In the genomic region with DNA sequence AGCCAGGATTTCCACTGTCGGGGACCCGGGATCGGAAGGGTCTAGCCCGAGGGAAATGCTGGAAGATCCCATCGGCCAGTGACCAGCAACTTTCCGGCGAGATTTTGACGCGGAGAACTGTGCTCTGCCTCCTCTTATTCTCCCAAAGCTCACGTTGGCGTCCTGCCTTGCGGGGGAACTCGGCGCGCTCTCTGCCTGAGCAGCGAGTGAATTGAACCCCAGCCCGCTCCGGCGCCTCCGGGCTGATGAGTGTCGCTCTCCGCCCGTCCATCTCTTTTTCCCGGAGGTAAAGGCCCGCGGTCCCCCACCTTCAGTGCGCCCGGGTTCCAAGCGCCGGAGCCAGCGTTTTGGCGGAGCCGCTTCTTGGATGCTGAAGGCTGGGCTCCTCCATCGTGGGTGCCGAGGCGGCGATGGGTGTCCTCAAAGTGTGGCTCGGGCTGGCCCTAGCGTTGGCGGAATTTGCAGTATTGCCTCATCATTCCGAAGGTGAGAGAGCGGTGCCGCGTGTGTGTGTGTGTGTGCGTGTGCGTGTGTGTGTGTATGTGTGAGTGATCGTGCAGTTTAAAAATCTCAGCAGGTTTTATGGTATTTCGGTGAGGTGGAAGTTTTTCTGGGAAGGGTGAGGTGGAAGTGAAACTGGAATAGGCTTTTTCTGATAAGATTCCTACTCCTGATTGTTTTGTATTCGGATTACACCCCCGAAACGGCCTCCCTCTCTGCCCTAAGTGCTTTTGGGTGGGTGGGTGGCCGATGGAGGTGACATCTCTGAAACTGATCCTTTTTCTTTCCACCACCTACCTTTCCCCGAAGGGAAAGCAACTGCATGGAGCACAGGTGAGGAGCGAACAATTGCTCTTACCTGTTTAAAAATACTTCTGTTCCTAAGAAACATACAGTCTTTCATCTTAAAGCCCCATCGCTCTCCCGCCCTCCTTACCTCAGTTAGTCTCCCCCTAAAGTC, we compare ENCODE assay signal across 8 cellular contexts. TPM values are rescaled to one million over a fixed set of nuclear protein-coding genes. Genes with fewer than 3 reads are reported as not detected.
A peak's percentile ranks its signal among the peaks of the same experiment; 100 is the strongest.
DNase-seq lines count a peak whose midpoint lies in the region; ATAC-seq, FAIRE-seq and TF ChIP-seq lines count a peak whose summit lies in the region.

No MANE protein-coding gene starts in this region.

- peaks cover 23% of the 10 kb centered on the region for H3K27me3 ChIP-seq in CD8-positive, alpha-beta T cell (ENCODE audit: insufficient read depth, low read length)
- H3K27me3 ChIP-seq in PC-9 (ENCODE audit: insufficient read depth, low read depth): no peaks in the 10 kb centered on the region
- peaks cover 35 to 41% of the 10 kb centered on the region in 2 experiments for H3K27me3 ChIP-seq in K562 (ENCODE audit: control insufficient read depth in 2 of 2, insufficient read depth in 2 of 2, low read length in 2 of 2)
- peaks cover 4% of the 10 kb centered on the region for H3K27me3 ChIP-seq in iPS-15b (ENCODE audit: control insufficient read depth, insufficient read depth, low read length)

- H3K4me1 ChIP-seq in CD8-positive, alpha-beta T cell (ENCODE audit: insufficient read depth, low read length): peaks cover 13% of the 10 kb centered on the region
- H3K4me1 ChIP-seq in PC-9 (replicated peaks; ENCODE audit: insufficient read depth) (no peaks in the 10 kb centered on the region), K562 (replicated peaks in 1 of 2; ENCODE audit: control insufficient read depth in 2 of 2, insufficient read depth in 2 of 2, low read length in 2 of 2) (peaks cover 0 to 18% of the 10 kb centered on the region in 2 experiments; a peak in 4 of 5 replicates), iPS-15b (ENCODE audit: control insufficient read depth, insufficient read depth, low read length) (peaks cover 10% of the 10 kb centered on the region)

- no peaks in the 10 kb centered on the region for H3K9me3 ChIP-seq in CD8-positive, alpha-beta T cell (ENCODE audit: low read length)
- no peaks in the 10 kb centered on the region for H3K9me3 ChIP-seq in PC-9 (ENCODE audit: insufficient read depth, low read depth)
- H3K9me3 ChIP-seq in K562 (replicated peaks; ENCODE audit: control insufficient read depth, insufficient read depth, low read depth, low read length): no peaks in the 10 kb centered on the region
- no peaks in the 10 kb centered on the region for H3K9me3 ChIP-seq in iPS-15b (ENCODE audit: control insufficient read depth, insufficient read depth, low read length)

- H3K27me3 Mint-ChIP-seq in CD8-positive, alpha-beta T cell (ENCODE audit: low read depth): peaks cover 54% of the 10 kb centered on the region

- no peaks in the 10 kb centered on the region for H3K9me3 Mint-ChIP-seq in CD8-positive, alpha-beta T cell

- 19% methylated on average over 47 of the region's 56 CpGs for WGBS in K562 (ENCODE audit: insufficient coverage, low coverage, missing lambda C conversion rate)

- no peak for TF ChIP-seq RAD21 in K562 (CRISPR knock-in tag; conservative IDR thresholded peaks at IDR 0.05 in 1 of 2, IDR thresholded peaks at IDR 0.05 in 1 of 2)

- no peak for FAIRE-seq in K562 (lab: Jason Lieb, UNC)

- H3K36me3 ChIP-seq in CD8-positive, alpha-beta T cell (ENCODE audit: insufficient read depth, low read length): no peaks in the 10 kb centered on the region
- H3K36me3 ChIP-seq in PC-9 (ENCODE audit: low read depth) (no peaks in the 10 kb centered on the region), K562 (ENCODE audit: control insufficient read depth, insufficient read depth, low read length) (no peaks in the 10 kb centered on the region), iPS-15b (ENCODE audit: control insufficient read depth, insufficient read depth, low read length) (no peaks in the 10 kb centered on the region)

- TF ChIP-seq EP300 in K562 (IDR thresholded peaks at IDR 0.05; ENCODE audit: low read length): no peak

- H3K27ac Mint-ChIP-seq in CD8-positive, alpha-beta T cell: no peak overlapping the region

- no peaks in the 10 kb centered on the region for H3K36me3 Mint-ChIP-seq in CD8-positive, alpha-beta T cell

- no peaks in the 10 kb centered on the region for H3F3A ChIP-seq in PC-9 (ENCODE audit: insufficient read depth, low read depth)

- TF ChIP-seq CTCF in CD8-positive, alpha-beta T cell (IDR thresholded peaks at IDR 0.05): no peak
- no peak for TF ChIP-seq CTCF in PC-9 (conservative IDR thresholded peaks at IDR 0.05)
- no peak for TF ChIP-seq CTCF in K562 (IDR thresholded peaks at IDR 0.05 in 2 of 3, conservative IDR thresholded peaks at IDR 0.05 in 1 of 3; ENCODE audit: insufficient read depth in 2 of 3, low read depth in 1 of 3, low read length in 3 of 3)
- no peak for TF ChIP-seq CTCF in retinal pigment epithelial cell (conservative IDR thresholded peaks at IDR 0.05; ENCODE audit: low read depth, low read length)

- POLR2A ChIA-PET in CD8-positive, alpha-beta T cell (lab: Charles Lee): no interaction called here
- POLR2A ChIA-PET in PC-9 (lab: Charles Lee; ENCODE audit: unreplicated experiment): no interaction called here
- POLR2A ChIA-PET in K562 (lab: Yijun Ruan, JAX): interaction anchor here (0.7 kb wide), 1 partner anchor 13 kb away, joined by 4 read pairs; no protein-coding TSS in a partner anchor

- peaks cover 30% of the 10 kb centered on the region for H3K4me1 Mint-ChIP-seq in CD8-positive, alpha-beta T cell (ENCODE audit: low read depth)

- H3K79me2 ChIP-seq in PC-9 (ENCODE audit: low read depth) (no peaks in the 10 kb centered on the region), K562 (ENCODE audit: control insufficient read depth, insufficient read depth, low read length) (no peaks in the 10 kb centered on the region)

- H4K20me1 ChIP-seq in PC-9 (ENCODE audit: insufficient read depth) (no peaks in the 10 kb centered on the region), K562 (replicated peaks; ENCODE audit: control insufficient read depth, insufficient read depth, low read length) (no peaks in the 10 kb centered on the region)

- peak overlapping the region; percentile 89 for H3K4me3 Mint-ChIP-seq in CD8-positive, alpha-beta T cell

- TF ChIP-seq POLR2A in K562 (conservative IDR thresholded peaks at IDR 0.05): no peak

- in situ Hi-C loops in K562 (cut with MboI): no loop called here

- H2AFZ ChIP-seq in PC-9 (peak overlapping the region; percentile 97), K562 (ENCODE audit: low read depth, low read length) (no peak overlapping the region)

- H3K4me3 ChIP-seq in CD8-positive, alpha-beta T cell (ENCODE audit: low read depth, low read length): peak overlapping the region; percentile 52
- H3K4me3 ChIP-seq in PC-9 (peak overlapping the region; percentile 88), K562 (no peak overlapping the region), iPS-15b (ENCODE audit: low read depth, low read length) (peak overlapping the region; percentile 95), retinal pigment epithelial cell (ENCODE audit: low read length) (peak overlapping the region; percentile 61)

- no peak for ATAC-seq in CD8-positive, alpha-beta T cell
- ATAC-seq in GM21723 (IDR thresholded peaks at IDR 0.05; ENCODE audit: unreplicated experiment) (peak; percentile 32), K562 (no peak), GM21737 (IDR thresholded peaks at IDR 0.05; ENCODE audit: unreplicated experiment) (no peak)

- H3K9ac ChIP-seq in K562 (ENCODE audit: insufficient read depth in 1 of 2, low read depth in 2 of 2, low read length in 2 of 2) (no peak overlapping the region), iPS-15b (ENCODE audit: low read depth, low read length) (peak overlapping the region; percentile 91)

- CTCF ChIA-PET in CD8-positive, alpha-beta T cell (lab: Charles Lee): no interaction called here
- CTCF ChIA-PET in PC-9 (lab: Charles Lee): no interaction called here
- CTCF ChIA-PET in K562 (lab: Yijun Ruan, JAX; ENCODE audit: low intra/inter-chr PET ratio): no interaction called here

- no peaks in the 10 kb centered on the region for H3K9me2 ChIP-seq in PC-9 (ENCODE audit: insufficient read depth)

- H3K9me1 ChIP-seq in K562 (ENCODE audit: control insufficient read depth, insufficient read depth, low read length): no peaks in the 10 kb centered on the region

- intact Hi-C loops in CD8-positive, alpha-beta T cell (cut with DNase I, micrococcal nuclease): no loop called here
- intact Hi-C loops in PC-9 (cut with micrococcal nuclease; ENCODE audit: unreplicated experiment) (loop anchor here (2.0 to 5.0 kb wide), 3 partner anchors 119 to 509 kb away; no protein-coding TSS in a partner anchor), K562 (cut with micrococcal nuclease) (loop anchor here (5.0 kb wide), 1 partner anchor 114 kb away; no protein-coding TSS in a partner anchor)

- H3K4me2 ChIP-seq in PC-9 (peak overlapping the region; percentile 96), K562 (ENCODE audit: insufficient read depth, low read length) (no peak overlapping the region)

- BruUV-seq in PC-9 (replicated peaks; lab: Mats Ljungman, UMichigan) (TSS peak; percentile 73), K562 (replicated peaks; lab: Mats Ljungman, UMichigan) (no TSS peak)

- no peak overlapping the region for H3K27ac ChIP-seq in CD8-positive, alpha-beta T cell (ENCODE audit: low read depth, low read length)
- peak overlapping the region; percentile 12 for H3K27ac ChIP-seq in PC-9
- no peak overlapping the region for H3K27ac ChIP-seq in K562 (ENCODE audit: extremely low read depth, low read depth, low read length)

- DNase-seq in CD8-positive, alpha-beta T cell: peak in 3 of 7 experiments; percentile 20 to 51 (median 23)
- DNase-seq in PC-9 (peak; percentile 18 to 38), K562 (ENCODE audit: extremely low read depth in 1 of 4, low spot score in 3 of 4) (no peak), retinal pigment epithelial cell (ENCODE audit: low read depth) (no peak), NK-92 (lab: John Stamatoyannopoulos, UW; ENCODE audit: unreplicated experiment) (no peak)

RNA-seq across cellular contexts. Expression of a gene that starts 0.8 kb away (rescaled TPM):
- not detected for total RNA-seq in CD8-positive, alpha-beta T cell
- 13.1 and 17.3 TPM in 2 replicates for total RNA-seq in PC-9 (2021)
- total RNA-seq in K562 (2011; cell fraction: chromatin; rRNA removed; ENCODE audit: low replicate concordance): 0.07 TPM in 1 of 2 replicates, not detected in the other
- total RNA-seq in K562 (2011; cell fraction: nucleolus; rRNA removed): under 0.01 TPM in 1 of 2 replicates, not detected in the other
- total RNA-seq in K562 (2011; cell fraction: nucleoplasm; rRNA removed): under 0.01 and 0.08 TPM in 2 replicates
- under 0.01 TPM in 2 replicates for total RNA-seq in K562 (2014; rRNA removed)
- 0.04 TPM in 1 of 2 replicates, not detected in the other for total RNA-seq in K562 (2014; rRNA removed; fragmentation: Illumina TruSeq; extraction: Trizol)
- total RNA-seq in K562 (2015; rRNA removed; fragmentation: Illumina TruSeq; extraction: Trizol): 0.04 TPM in 2 replicates
- total RNA-seq in K562 (2021): 0.07 and 0.11 TPM in 2 replicates
- polyA plus RNA-seq in K562 (2011; rRNA removed): 0.01 TPM in 2 replicates
- polyA plus RNA-seq in K562 (2011; cell fraction: cytosol; rRNA removed): 0.01 TPM in 2 replicates
- 0.03 and 0.10 TPM in 2 replicates for polyA plus RNA-seq in K562 (2011; cell fraction: nucleus; rRNA removed)
- polyA plus RNA-seq in K562 (2012): 0.01 and 0.07 TPM in 2 replicates
- polyA plus RNA-seq in K562 (2014; fragmentation: Illumina TruSeq; extraction: Trizol): 0.01 TPM in 2 replicates
- polyA plus RNA-seq in K562 (2014; fragmentation: Nextera tagmentation; extraction: Ambion mirVana): under 1 TPM in 1 of 2 experiments, not detected in 1; 0.07 TPM
- 0.01 TPM in 1 of 2 replicates, not detected in the other for polyA plus RNA-seq in K562 (2014; rRNA removed)
- polyA minus RNA-seq in K562 (2011; rRNA and poly(A)+ RNA removed): 0.04 and 0.12 TPM in 2 replicates
- 1.5 TPM in 1 of 2 replicates, not detected in the other for polyA minus RNA-seq in K562 (2011; cell fraction: cytosol; rRNA and poly(A)+ RNA removed)
- polyA minus RNA-seq in K562 (2011; cell fraction: nucleus; rRNA and poly(A)+ RNA removed): 0.33 TPM in 1 of 2 replicates, not detected in the other

Comparison
In these comparisons a context has a peak if more than half of its experiments do, and no peak if none do; other contexts are left out.
1. DNase-seq: peak in PC-9 (2 of 2); none in K562 (0 of 4), retinal pigment epithelial cell (single experiment) and NK-92 (single experiment).
2. RNA of a gene that starts 0.8 kb away (total RNA-seq): 13.1 to 17.3 TPM in PC-9; not detected in CD8-positive, alpha-beta T cell and under 0.01 to 0.11 TPM in K562; every median in the first group is over 10 times any median in the second.
3. intact Hi-C loops: an anchor here in PC-9 (2.0 to 5.0 kb wide) and K562 (5.0 kb wide); none called in CD8-positive, alpha-beta T cell.